In the genomic region with DNA sequence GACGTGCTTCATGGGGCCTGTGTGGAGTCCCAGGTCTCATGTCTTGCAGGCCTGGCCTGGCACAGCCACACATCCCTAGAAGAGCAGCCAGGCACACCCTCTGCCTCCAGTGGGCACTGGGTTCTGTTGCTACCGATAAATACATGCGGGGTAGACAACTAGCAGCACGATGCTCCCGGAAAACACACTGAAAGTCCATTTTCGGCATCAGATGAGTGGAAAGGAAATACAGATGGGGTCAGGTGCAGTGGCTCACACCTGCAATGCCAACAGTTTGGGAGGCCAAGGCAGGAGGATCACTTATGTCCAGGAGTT, we compare ENCODE assay signal across 17 cellular contexts.
"Had no signal": no experiment of that assay in that cellular context is flagged by ENCODE, and none has a peak within 500 bp of the region (broad histone marks: within the 10 kb centered on the region; RNA-seq: fewer than 3 reads in every experiment).

No MANE protein-coding gene starts in this region.

- H3K27ac Mint-ChIP-seq: effector memory CD8-positive, alpha-beta T cell; stimulated activated effector memory CD8-positive, alpha-beta T cell treated with anti-CD3 and anti-CD28 coated beads, Interleukin-12 subunit alpha, Interleukin-12 subunit beta, amount 100 ng/mL, for 72 hours had no signal

- H3K4me3 ChIP-seq: gastrocnemius medialis, pancreas, uterus had no signal

- H3K36me3 Mint-ChIP-seq: activated naive CD4-positive, alpha-beta T cell treated with anti-CD3 and anti-CD28 coated beads, Interleukin-2, amount 50 U/mL, for 72 hours had no signal

- H3K27ac ChIP-seq: esophagus squamous epithelium, gastrocnemius medialis, left ventricle myocardium inferior, neutrophil, pancreas, tibial artery, uterus, VCaP had no signal

- H3K9me3 Mint-ChIP-seq: activated naive CD4-positive, alpha-beta T cell treated with anti-CD3 and anti-CD28 coated beads, Interleukin-2, amount 50 U/mL, for 72 hours; effector memory CD8-positive, alpha-beta T cell; naive thymus-derived CD8-positive, alpha-beta T cell; stimulated activated effector memory CD8-positive, alpha-beta T cell treated with anti-CD3 and anti-CD28 coated beads, Interleukin-12 subunit alpha, Interleukin-12 subunit beta, amount 100 ng/mL, for 72 hours; stimulated activated naive CD8-positive, alpha-beta T cell treated with anti-CD3 and anti-CD28 coated beads, Interleukin-15, amount 100 ng/mL, for 72 hours had no signal

- DNase-seq: activated CD4-positive, CD25-positive, alpha-beta regulatory T cell treated with anti-CD3 and anti-CD28 coated beads, Interleukin-2, amount 50 U/mL, for 72 hours; activated T-cell treated with anti-CD3 and anti-CD28 coated beads, Interleukin-2, amount 50 U/mL, for 1 hour; effector memory CD8-positive, alpha-beta T cell; esophagus squamous epithelium; gastrocnemius medialis; left ventricle myocardium inferior; stimulated activated CD4-positive, alpha-beta T cell treated with anti-CD3 and anti-CD28 coated beads, Interleukin-2, amount 100 ng/mL, for 24 hours; stimulated activated naive CD8-positive, alpha-beta T cell treated with anti-CD3 and anti-CD28 coated beads, Interleukin-15, amount 100 ng/mL, for 72 hours; tibial artery; uterus had no signal

- H3K4me1 ChIP-seq: gastrocnemius medialis, pancreas, uterus had no signal

- ATAC-seq: gastrocnemius medialis had no signal

- FAIRE-seq: colon, pancreas had no signal

- H3K27me3 Mint-ChIP-seq: naive thymus-derived CD8-positive, alpha-beta T cell; stimulated activated naive CD8-positive, alpha-beta T cell treated with anti-CD3 and anti-CD28 coated beads, Interleukin-15, amount 100 ng/mL, for 72 hours had no signal

- H3K4me1 Mint-ChIP-seq: stimulated activated effector memory CD8-positive, alpha-beta T cell treated with anti-CD3 and anti-CD28 coated beads, Interleukin-12 subunit alpha, Interleukin-12 subunit beta, amount 100 ng/mL, for 72 hours had no signal

- H3K27me3 ChIP-seq: pancreas, uterus had no signal

- H3K9me3 ChIP-seq: esophagus squamous epithelium, gastrocnemius medialis, left ventricle myocardium inferior, neutrophil, pancreas, tibial artery, uterus had no signal

- H3K36me3 ChIP-seq: esophagus squamous epithelium, gastrocnemius medialis, left ventricle myocardium inferior, neutrophil, pancreas, tibial artery, uterus had no signal
